26 cellular contexts compared by ENCODE assay signal in the genomic region with DNA sequence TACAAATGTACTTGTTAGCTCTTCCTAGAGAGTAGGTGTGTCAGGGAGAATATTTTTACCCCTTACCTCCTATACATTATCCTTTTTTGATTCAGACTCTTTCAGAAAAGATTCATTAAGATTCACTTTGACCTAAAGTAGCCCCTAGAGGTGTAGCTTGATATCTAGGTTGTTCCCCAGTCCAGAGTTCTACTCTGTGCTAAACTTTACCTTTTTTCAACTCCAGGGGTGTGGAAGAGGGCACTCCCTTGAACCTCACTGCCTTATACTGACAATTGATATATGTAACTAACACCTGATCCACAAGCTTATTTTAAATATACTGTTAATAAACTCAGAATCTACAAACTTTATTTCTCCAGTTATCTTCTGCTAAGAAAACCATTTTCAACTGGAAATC. TPM values are rescaled to one million over a fixed set of nuclear protein-coding genes. Genes with fewer than 3 reads are reported as not detected.
DNase-seq lines count a peak whose midpoint lies in the region; ATAC-seq, FAIRE-seq and TF ChIP-seq lines count a peak whose summit lies in the region.
"Had no signal": no experiment of that assay in that cellular context is flagged by ENCODE, and none has a peak within 500 bp of the region (broad histone marks: within the 10 kb centered on the region; RNA-seq: fewer than 3 reads in every experiment).

No MANE protein-coding gene starts in this region.

- H3K27me3 Mint-ChIP-seq in IgD-negative memory B cell = no peaks in the 10 kb centered on the region
- H3K27me3 Mint-ChIP-seq: CD4-positive, alpha-beta T cell had no signal

- FAIRE-seq in small intestine (lab: Jason Lieb, UNC) = no peak
- FAIRE-seq: A549, GM12892, GM19239, H1 had no signal

- no peak for TF ChIP-seq CTCF in ascending aorta (IDR thresholded peaks at IDR 0.05)

- peaks cover 1% of the 10 kb centered on the region for H3K36me3 Mint-ChIP-seq in IgD-negative memory B cell

- no peak overlapping the region for H3K4me3 ChIP-seq in ascending aorta
- no peak overlapping the region for H3K4me3 ChIP-seq in small intestine (ENCODE audit: low read depth in 1 of 2, low read length in 2 of 2)
- H3K4me3 ChIP-seq: A549; BLaER1 treated with 17β-estradiol and CSF1 and Interleukin-3, amounts not matched to agents 10 nM and 100 nM; GM23248 had no signal

- H3K9me3 ChIP-seq in ascending aorta = no peaks in the 10 kb centered on the region
- H3K9me3 ChIP-seq in small intestine (ENCODE audit: control insufficient read depth, low read depth) = no peaks in the 10 kb centered on the region
- H3K9me3 ChIP-seq: BE2C had no signal

- H3K27me3 ChIP-seq in ascending aorta (no peaks in the 10 kb centered on the region), small intestine (ENCODE audit: control insufficient read depth in 2 of 2, insufficient read depth in 2 of 2, low read length in 2 of 2) (no peaks in the 10 kb centered on the region)
- H3K27me3 ChIP-seq: BE2C; BLaER1 treated with 17β-estradiol and CSF1 and Interleukin-3, amounts not matched to agents 10 nM and 100 nM had no signal

- H3K27ac ChIP-seq in ascending aorta = peak overlapping the region; percentile 23 to 91
- H3K27ac ChIP-seq in small intestine (ENCODE audit: low read depth in 1 of 2, low read length in 1 of 2) = no peak overlapping the region
- H3K27ac ChIP-seq: A549; BLaER1 treated with 17β-estradiol and CSF1 and Interleukin-3, amounts not matched to agents 10 nM and 100 nM; GM23248 had no signal

- H3K9me3 Mint-ChIP-seq in IgD-negative memory B cell = no peaks in the 10 kb centered on the region
- H3K9me3 Mint-ChIP-seq: CD14-positive monocyte; CD4-positive, alpha-beta T cell had no signal

- no peak overlapping the region for H3K4me3 Mint-ChIP-seq in IgD-negative memory B cell
- H3K4me3 Mint-ChIP-seq: CD14-positive monocyte; CD4-positive, alpha-beta T cell had no signal

- H3K4me1 Mint-ChIP-seq in IgD-negative memory B cell = peaks cover 23 to 32% (median 26%) of the 10 kb centered on the region in 3 donors
- H3K4me1 Mint-ChIP-seq: CD14-positive monocyte had no signal

- DNase-seq in ascending aorta (ENCODE audit: low spot score in 2 of 2) (no peak), left lobe of liver (ENCODE audit: low spot score) (no peak), small intestine (peak; percentile 9), inferior parietal cortex (ENCODE audit: extremely low spot score) (no peak), iPS-NIHi7 (ENCODE audit: extremely low spot score) (no peak), SIG-M5 treated with dmso at 0.1 percent for 504 hours (lab: John Stamatoyannopoulos, UW; ENCODE audit: unreplicated experiment) (no peak)
- DNase-seq: 8988T; ACHN; AML-193; BE2C; Calu3; CD4-positive, alpha-beta T cell; COR-L47; DMS53; DMS79 treated with DMSO at 0.1 percent for 48 hours; GF-D8; GM23248; H7; HCEC 1CT had no signal

- intact Hi-C loops in ascending aorta (cut with DNase I) = loop anchor here (2.0 kb wide), 1 partner anchor 223 kb away; no protein-coding TSS in a partner anchor

- peaks cover 4 to 8% of the 10 kb centered on the region in 2 donors for H3K4me1 ChIP-seq in ascending aorta
- H3K4me1 ChIP-seq in small intestine (ENCODE audit: control insufficient read depth in 2 of 2, insufficient read depth in 1 of 2, low read depth in 1 of 2, low read length in 1 of 2) = no peaks in the 10 kb centered on the region
- H3K4me1 ChIP-seq: BE2C; BLaER1 treated with 17β-estradiol and CSF1 and Interleukin-3, amounts not matched to agents 10 nM and 100 nM had no signal

- H3K36me3 ChIP-seq in ascending aorta = no peaks in the 10 kb centered on the region
- no peaks in the 10 kb centered on the region for H3K36me3 ChIP-seq in small intestine (ENCODE audit: control insufficient read depth in 2 of 2, insufficient read depth in 2 of 2, low read length in 2 of 2)
- H3K36me3 ChIP-seq: BE2C had no signal

- H3K27ac Mint-ChIP-seq in IgD-negative memory B cell = peak overlapping the region in 2 of 3 donors; percentile 46 to 59
- H3K27ac Mint-ChIP-seq: CD4-positive, alpha-beta T cell had no signal

- peak; percentile 58 for ATAC-seq in left lobe of liver
- ATAC-seq: A549 had no signal

RNA-seq across cellular contexts. Expression of a gene that starts 30.0 kb away (rescaled TPM):
- 63.5 TPM for polyA plus RNA-seq in IgD-negative memory B cell
- 58.0 TPM for total RNA-seq in ascending aorta
- 15.2 TPM for total RNA-seq in left lobe of liver
- polyA plus RNA-seq in small intestine = 10 to 100 TPM; 27.2 to 51.0 (median 40.3) TPM

Comparison
In these comparisons a context has a peak if more than half of its experiments do, and no peak if none do; other contexts are left out.
1. H3K27ac ChIP-seq: peak in ascending aorta (2 of 2); none in small intestine (0 of 2).